Comparison of ENCODE assay signal across 24 cellular contexts in genomic region chr18:38900445-38900844, GRCh38.
"Had no signal": no experiment of that assay in that cellular context is flagged by ENCODE, and none has a peak within 500 bp of the region (broad histone marks: within the 10 kb centered on the region; RNA-seq: fewer than 3 reads in every experiment).

No MANE protein-coding gene starts in this region.

- H3K4me1 ChIP-seq: colonic mucosa, esophagus squamous epithelium, gastrocnemius medialis, heart right ventricle, left lung, lower lobe of right lung had no signal

- H3K4me3 ChIP-seq: colonic mucosa, esophagus squamous epithelium, gastrocnemius medialis, heart right ventricle, left lung, lower lobe of right lung had no signal

- H3K27me3 ChIP-seq: colonic mucosa, esophagus squamous epithelium, gastrocnemius medialis, heart right ventricle, left lung had no signal

- DNase-seq: colonic mucosa; cortex of kidney; effector CD8-positive, alpha-beta T cell; effector memory CD8-positive, alpha-beta T cell; endodermal cell; esophagus squamous epithelium; foreskin fibroblast; foreskin melanocyte; gastrocnemius medialis; glutamatergic neuron; head of caudate nucleus; heart right ventricle; hippocampal formation; left cardiac atrium; left ventricle myocardium superior; lower lobe of right lung; mesendoderm; midbrain; naive thymus-derived CD4-positive, alpha-beta T cell had no signal

- H3K27ac ChIP-seq: colonic mucosa, esophagus squamous epithelium, gastrocnemius medialis, heart right ventricle, left lung, lower lobe of right lung had no signal

- ATAC-seq: effector memory CD8-positive, alpha-beta T cell; esophagus mucosa; gastrocnemius medialis; heart right ventricle; left cardiac atrium; left lung; left ventricle myocardium superior; lower lobe of right lung; naive thymus-derived CD4-positive, alpha-beta T cell had no signal

- FAIRE-seq: endometrium, islet of Langerhans, keratinocyte had no signal

- H3K9me3 ChIP-seq: colonic mucosa, esophagus squamous epithelium, gastrocnemius medialis, heart right ventricle, lower lobe of right lung had no signal

- H3K36me3 ChIP-seq: colonic mucosa, esophagus squamous epithelium, gastrocnemius medialis, heart right ventricle, left lung, lower lobe of right lung had no signal
